ENCODE assay signal across 23 cellular contexts in genomic region chr3:55633333-55633732, GRCh38.
"Had no signal": no experiment of that assay in that cellular context is flagged by ENCODE, and none has a peak within 500 bp of the region (broad histone marks: within the 10 kb centered on the region; RNA-seq: fewer than 3 reads in every experiment).

No MANE protein-coding gene starts in this region.

- H3K36me3 ChIP-seq: MG63 had no signal

- H3K27ac ChIP-seq: body of pancreas, PC-9 had no signal

- H3K4me1 ChIP-seq: body of pancreas had no signal

- H3K4me3 ChIP-seq: body of pancreas, MG63, PC-9 had no signal

- DNase-seq: activated B cell treated with CpG ODN at 0.5 μM for 24 hours; activated CD4-positive, alpha-beta T cell treated with anti-CD3 and anti-CD28 coated beads for 1 hour; activated CD4-positive, alpha-beta T cell treated with anti-CD3 and anti-CD28 coated beads, Interleukin-2, amount 10 ng/mL, durations not matched to agents 24 days and 14 days; activated CD4-positive, alpha-beta T cell treated with anti-CD3 and anti-CD28 coated beads, Interleukin-2, amount 50 U/mL, for 48 hours; activated CD8-positive, alpha-beta memory T cell treated with anti-CD3 and anti-CD28 coated beads, Interleukin-2, amount 10 ng/mL, durations not matched to agents 7 days and 5 days; activated effector memory CD4-positive, alpha-beta T cell treated with Interleukin-2 at 50 U/mL for 16 hours; activated naive CD4-positive, alpha-beta T cell; activated T-cell treated with anti-CD3 and anti-CD28 coated beads, Interleukin-2, amount 50 U/mL, for 24 hours; aorta; body of pancreas; central memory CD4-positive, alpha-beta T cell; MG63; MV-4-11; NCI-H1092 treated with DMSO at 0.1 percent for 48 hours; NCI-H1417 treated with DMSO at 0.1 percent for 48 hours; NCI-H1694; NCI-H2029; NCI-H510A treated with DMSO at 0.1 percent for 48 hours; NCI-H69; PC-9; SHP77 treated with DMSO at 0.1 percent for 48 hours; T-helper 17 cell; T-helper 9 cell had no signal

- H3K9me3 ChIP-seq: body of pancreas, MG63 had no signal
